ENCODE assay signal across 19 cellular contexts in genomic region chr1:202798260-202798659, GRCh38. TPM values are rescaled to one million over a fixed set of nuclear protein-coding genes. Genes with fewer than 3 reads are reported as not detected.
DNase-seq lines count a peak whose midpoint lies in the region; ATAC-seq lines count a peak whose summit lies in the region.
"Had no signal": no experiment of that assay in that cellular context is flagged by ENCODE, and none has a peak within 500 bp of the region (broad histone marks: within the 10 kb centered on the region; RNA-seq: fewer than 3 reads in every experiment).

No MANE protein-coding gene starts in this region.

- no peaks in the 10 kb centered on the region for H3K9me3 Mint-ChIP-seq in activated CD4-positive, alpha-beta T cell treated with anti-CD3 and anti-CD28 coated beads for 36 hours (ENCODE audit: low read depth)
- no peaks in the 10 kb centered on the region for H3K9me3 Mint-ChIP-seq in activated CD4-positive, alpha-beta memory T cell treated with anti-CD3 and anti-CD28 coated beads, Interleukin-2, amount 10 ng/mL, durations not matched to agents 7 days and 5 days
- no peaks in the 10 kb centered on the region for H3K9me3 Mint-ChIP-seq in memory B cell
- H3K9me3 Mint-ChIP-seq: CD8-positive, alpha-beta T cell; H9 had no signal

- POLR2A ChIA-PET in activated CD4-positive, alpha-beta T cell treated with anti-CD3 and anti-CD28 coated beads for 36 hours (lab: Charles Lee) = interaction anchor here (0.7 to 1.2 kb wide), 2 partner anchors 8 to 198 kb away, joined by 5 to 11 read pairs; no protein-coding TSS in a partner anchor
- POLR2A ChIA-PET in activated CD4-positive, alpha-beta memory T cell treated with anti-CD3 and anti-CD28 coated beads, Interleukin-2, amount 10 ng/mL, durations not matched to agents 7 days and 5 days (lab: Charles Lee) = interaction anchor here (0.8 to 1.4 kb wide), 2 partner anchors 10 to 12 kb away, joined by 3 to 4 read pairs; partner anchors contain the start of gene KDM5B

- peak; percentile 47 for ATAC-seq in activated CD4-positive, alpha-beta T cell treated with anti-CD3 and anti-CD28 coated beads for 36 hours
- ATAC-seq in HG02852 (IDR thresholded peaks at IDR 0.05; ENCODE audit: unreplicated experiment) (peak; percentile 44), memory B cell (ENCODE audit: low read depth) (peak; percentile 32), HG02870 (IDR thresholded peaks at IDR 0.05; ENCODE audit: unreplicated experiment) (no peak), HG03565 (IDR thresholded peaks at IDR 0.05; ENCODE audit: unreplicated experiment) (no peak)
- ATAC-seq: CD8-positive, alpha-beta T cell; PC-3 had no signal

- H3K4me3 Mint-ChIP-seq in activated CD4-positive, alpha-beta T cell treated with anti-CD3 and anti-CD28 coated beads for 36 hours = no peak overlapping the region
- no peak overlapping the region for H3K4me3 Mint-ChIP-seq in activated CD4-positive, alpha-beta memory T cell treated with anti-CD3 and anti-CD28 coated beads, Interleukin-2, amount 10 ng/mL, durations not matched to agents 7 days and 5 days
- peak overlapping the region; percentile 11 for H3K4me3 Mint-ChIP-seq in memory B cell
- H3K4me3 Mint-ChIP-seq: CD8-positive, alpha-beta T cell; H9 had no signal

- peak; percentile 24 for DNase-seq in activated CD4-positive, alpha-beta T cell treated with anti-CD3 and anti-CD28 coated beads for 36 hours
- no peak for DNase-seq in activated CD4-positive, alpha-beta T cell treated with anti-CD3 and anti-CD28 coated beads for 4 hours
- peak; percentile 29 for DNase-seq in activated CD4-positive, alpha-beta memory T cell treated with anti-CD3 and anti-CD28 coated beads, Interleukin-2, amount 10 ng/mL, durations not matched to agents 7 days and 5 days
- DNase-seq in memory B cell (ENCODE audit: low spot score in 2 of 2) (no peak), NOMO-1 treated with DMSO at 0.1 percent for 48 hours (lab: John Stamatoyannopoulos, UW; ENCODE audit: unreplicated experiment) (no peak)
- DNase-seq: BE2C; CD8-positive, alpha-beta T cell; DMS79; H9; IMR-90; Kasumi-1; NCI-H1105 treated with DMSO at 0.1 percent for 48 hours; NCI-H187; NCI-H446 treated with DMSO at 0.1 percent for 48 hours; PC-3 had no signal

- no peak overlapping the region for H3K27ac Mint-ChIP-seq in activated CD4-positive, alpha-beta T cell treated with anti-CD3 and anti-CD28 coated beads for 36 hours
- no peak overlapping the region for H3K27ac Mint-ChIP-seq in activated CD4-positive, alpha-beta memory T cell treated with anti-CD3 and anti-CD28 coated beads, Interleukin-2, amount 10 ng/mL, durations not matched to agents 7 days and 5 days
- no peak overlapping the region for H3K27ac Mint-ChIP-seq in memory B cell
- H3K27ac Mint-ChIP-seq: CD8-positive, alpha-beta T cell had no signal

- peaks cover 8% of the 10 kb centered on the region for H3K36me3 Mint-ChIP-seq in activated CD4-positive, alpha-beta T cell treated with anti-CD3 and anti-CD28 coated beads for 36 hours (ENCODE audit: low read depth)
- peaks cover 14% of the 10 kb centered on the region for H3K36me3 Mint-ChIP-seq in activated CD4-positive, alpha-beta memory T cell treated with anti-CD3 and anti-CD28 coated beads, Interleukin-2, amount 10 ng/mL, durations not matched to agents 7 days and 5 days (ENCODE audit: low read depth)
- peaks cover 2% of the 10 kb centered on the region for H3K36me3 Mint-ChIP-seq in memory B cell
- H3K36me3 Mint-ChIP-seq: CD8-positive, alpha-beta T cell had no signal

- no peaks in the 10 kb centered on the region for H3K27me3 Mint-ChIP-seq in activated CD4-positive, alpha-beta T cell treated with anti-CD3 and anti-CD28 coated beads for 36 hours
- H3K27me3 Mint-ChIP-seq in activated CD4-positive, alpha-beta memory T cell treated with anti-CD3 and anti-CD28 coated beads, Interleukin-2, amount 10 ng/mL, durations not matched to agents 7 days and 5 days = no peaks in the 10 kb centered on the region
- H3K27me3 Mint-ChIP-seq in memory B cell = no peaks in the 10 kb centered on the region

- intact Hi-C loops in activated CD4-positive, alpha-beta T cell treated with anti-CD3 and anti-CD28 coated beads for 36 hours (cut with DNase I, micrococcal nuclease) = no loop called here

- CTCF ChIA-PET in activated CD4-positive, alpha-beta T cell treated with anti-CD3 and anti-CD28 coated beads for 36 hours (lab: Charles Lee) = interaction anchor here (0.6 to 1.1 kb wide), 2 partner anchors 11 to 418 kb away, joined by 3 read pairs; no protein-coding TSS in a partner anchor
- CTCF ChIA-PET in activated CD4-positive, alpha-beta memory T cell treated with anti-CD3 and anti-CD28 coated beads, Interleukin-2, amount 10 ng/mL, durations not matched to agents 7 days and 5 days (lab: Charles Lee) = interaction anchor here (0.7 kb wide), 1 partner anchor 1734 kb away, joined by 3 read pairs; no protein-coding TSS in a partner anchor

- peaks cover 46% of the 10 kb centered on the region for H3K4me1 Mint-ChIP-seq in activated CD4-positive, alpha-beta T cell treated with anti-CD3 and anti-CD28 coated beads for 36 hours
- peaks cover 38% of the 10 kb centered on the region for H3K4me1 Mint-ChIP-seq in activated CD4-positive, alpha-beta memory T cell treated with anti-CD3 and anti-CD28 coated beads, Interleukin-2, amount 10 ng/mL, durations not matched to agents 7 days and 5 days
- H3K4me1 Mint-ChIP-seq in memory B cell = peaks cover 30% of the 10 kb centered on the region

RNA-seq across cellular contexts. Expression of gene KDM5B, which starts 10.0 kb away (rescaled TPM):
- 10 to 100 TPM; 34.6 to 45.9 TPM for total RNA-seq in activated CD4-positive, alpha-beta T cell treated with anti-CD3 and anti-CD28 coated beads for 36 hours
- 10 to 100 TPM; 59.5 to 70.3 TPM for total RNA-seq in activated CD4-positive, alpha-beta memory T cell treated with anti-CD3 and anti-CD28 coated beads, Interleukin-2, amount 10 ng/mL, durations not matched to agents 7 days and 5 days

RNA-seq across cellular contexts. Expression of gene PCAT6, which starts 12.5 kb away (rescaled TPM):
- total RNA-seq in activated CD4-positive, alpha-beta T cell treated with anti-CD3 and anti-CD28 coated beads for 36 hours = 1 to 10 TPM in 1 of 2 experiments, under 1 TPM in 1; 0.59 to 2.2 TPM
- 1 to 10 TPM; 1.9 to 2.7 TPM for total RNA-seq in activated CD4-positive, alpha-beta memory T cell treated with anti-CD3 and anti-CD28 coated beads, Interleukin-2, amount 10 ng/mL, durations not matched to agents 7 days and 5 days
- total RNA-seq: HT1080, IMR-90 had no signal

Comparison
In these comparisons a context has a peak if more than half of its experiments do, and no peak if none do; other contexts are left out.
1. DNase-seq: peak in activated CD4-positive, alpha-beta T cell treated with anti-CD3 and anti-CD28 coated beads for 36 hours (single experiment) and activated CD4-positive, alpha-beta memory T cell treated with anti-CD3 and anti-CD28 coated beads, Interleukin-2, amount 10 ng/mL, durations not matched to agents 7 days and 5 days (single experiment); none in activated CD4-positive, alpha-beta T cell treated with anti-CD3 and anti-CD28 coated beads for 4 hours (0 of 2), memory B cell (0 of 2) and NOMO-1 treated with DMSO at 0.1 percent for 48 hours (single experiment).
2. ATAC-seq: peak in activated CD4-positive, alpha-beta T cell treated with anti-CD3 and anti-CD28 coated beads for 36 hours (single experiment), HG02852 (single experiment) and memory B cell (single experiment); none in HG02870 (single experiment) and HG03565 (single experiment).